ENCODE assay signal across 8 cellular contexts in genomic region chr5:177497011-177497296, GRCh38. TPM values are rescaled to one million over a fixed set of nuclear protein-coding genes. Genes with fewer than 3 reads are reported as not detected.
DNase-seq lines count a peak whose midpoint lies in the region; ATAC-seq and TF ChIP-seq lines count a peak whose summit lies in the region.

No MANE protein-coding gene starts in this region.

- no peaks in the 10 kb centered on the region for H3K9me2 ChIP-seq in GM23248 (ENCODE audit: insufficient read depth)

- intact Hi-C loops in activated B cell treated with CpG ODN at 0.5 μM for 24 hours (cut with micrococcal nuclease) = loop anchor here (1.0 to 2.0 kb wide), 8 partner anchors 11 to 186 kb away; partner anchors contain the start of genes DDX41, FAM193B, GRK6 and MXD3
- intact Hi-C loops in spleen (cut with DNase I; ENCODE audit: low total_unique reads) = no loop called here

- H2AFZ ChIP-seq in GM23248 = no peak overlapping the region

- H3K4me1 Mint-ChIP-seq in activated B cell treated with CpG ODN at 0.5 μM for 24 hours = peaks cover 74% of the 10 kb centered on the region

- no peaks in the 10 kb centered on the region for H4K20me1 ChIP-seq in GM23248 (ENCODE audit: insufficient read depth)

- H3K9ac ChIP-seq in GM23248 = peak overlapping the region; percentile 87

- DNase-seq in GM23248 = no peak
- DNase-seq in activated B cell treated with CpG ODN at 0.5 μM for 24 hours = no peak
- DNase-seq in iPS DF 6.9 (ENCODE audit: low read depth, low spot score) = no peak
- DNase-seq in spleen = no peak
- no peak for DNase-seq in NCI-H1092 (lab: John Stamatoyannopoulos, UW)
- no peak for DNase-seq in activated T-cell treated with anti-CD3 and anti-CD28 coated beads, Interleukin-2, amount 50 U/mL, for 48 hours

- H3K27me3 Mint-ChIP-seq in activated B cell treated with CpG ODN at 0.5 μM for 24 hours = peaks cover 2% of the 10 kb centered on the region

- H3K36me3 ChIP-seq in GM23248 (ENCODE audit: low read depth) (0 out of 2 replicates have a peak, but pooled peaks cover 8% of the 10 kb centered on the region), iPS DF 6.9 (ENCODE audit: control insufficient read depth, insufficient read depth, low read length) (peaks cover 2% of the 10 kb centered on the region; the same call in 1 of the 2 replicates), spleen (peaks cover 0 to 17% (median 7%) of the 10 kb centered on the region in 6 donors)

- in situ Hi-C loops in GM23248 (cut with MboI) = no loop called here

- no peaks in the 10 kb centered on the region for H3K9me3 ChIP-seq in GM23248 (ENCODE audit: low read depth)
- H3K9me3 ChIP-seq in iPS DF 6.9 (ENCODE audit: control insufficient read depth, insufficient read depth, low read length) = no peaks in the 10 kb centered on the region
- H3K9me3 ChIP-seq in spleen = no peaks in the 10 kb centered on the region

- ATAC-seq in activated B cell treated with CpG ODN at 0.5 μM for 24 hours (ENCODE audit: low read depth) (no peak), HG03135 (IDR thresholded peaks at IDR 0.05; ENCODE audit: unreplicated experiment) (no peak), GM18517 (IDR thresholded peaks at IDR 0.05; ENCODE audit: unreplicated experiment) (no peak)

- H3K27me3 ChIP-seq in GM23248 (replicated peaks; ENCODE audit: insufficient read depth) (no peaks in the 10 kb centered on the region), iPS DF 6.9 (ENCODE audit: control insufficient read depth, insufficient read depth, low read length) (no peaks in the 10 kb centered on the region; the same call in 1 of the 2 replicates), spleen (replicated peaks in 1 of 7) (peaks cover 0 to 13% (median 0%) of the 10 kb centered on the region in 7 donors)

- H3K4me3 ChIP-seq in GM23248 (peak overlapping the region; percentile 86), iPS DF 6.9 (ENCODE audit: low read length) (peak overlapping the region; percentile 53; the same call in 1 of the 2 replicates), spleen (peak overlapping the region; percentile 56 to 94 (median 72))

- POLR2A ChIA-PET in activated B cell treated with CpG ODN at 0.5 μM for 24 hours (lab: Charles Lee) = interaction anchor here (0.5 to 7.7 kb wide), 9 partner anchors 12 to 950 kb away, joined by 3 to 96 read pairs (median 4); partner anchors contain the start of genes DOK3 and LMAN2

- peaks cover 26% of the 10 kb centered on the region for H3F3A ChIP-seq in GM23248 (ENCODE audit: insufficient read depth)

- H3K27ac Mint-ChIP-seq in activated B cell treated with CpG ODN at 0.5 μM for 24 hours = no peak overlapping the region

- TF ChIP-seq CTCF in activated B cell treated with CpG ODN at 0.5 μM for 24 hours (IDR thresholded peaks at IDR 0.05) (no peak), spleen (IDR thresholded peaks at IDR 0.05 in 8 of 11, conservative IDR thresholded peaks at IDR 0.05 in 3 of 11) (no peak)

- H3K9me3 Mint-ChIP-seq in activated B cell treated with CpG ODN at 0.5 μM for 24 hours = no peaks in the 10 kb centered on the region

- TF ChIP-seq POLR2A in spleen (IDR thresholded peaks at IDR 0.05) = no peak

- peak overlapping the region; percentile 44 for H3K4me3 Mint-ChIP-seq in activated B cell treated with CpG ODN at 0.5 μM for 24 hours

- H3K36me3 Mint-ChIP-seq in activated B cell treated with CpG ODN at 0.5 μM for 24 hours (ENCODE audit: low read depth) = no peaks in the 10 kb centered on the region

- peaks cover 32% of the 10 kb centered on the region for H3K79me2 ChIP-seq in GM23248 (ENCODE audit: insufficient read depth)

- CTCF ChIA-PET in activated B cell treated with CpG ODN at 0.5 μM for 24 hours (lab: Charles Lee) = interaction anchor here (0.7 to 1.9 kb wide), 6 partner anchors 12 to 188 kb away, joined by 5 to 11 read pairs (median 8); partner anchors contain the start of gene DOK3

- WGBS in GM23248 (ENCODE audit: low coverage in 1 of 2, low lambda C conversion rate in 2 of 2, missing lambda C conversion rate in 2 of 2), 2 experiments = 1% methylated on average over 6 of the region's 11 CpGs; no CpG with 5 or more reads in 1 of the 2 experiments
- WGBS in iPS DF 6.9 (ENCODE audit: insufficient coverage, insufficient read length) = no CpG with 5 or more reads among the region's 11 CpGs
- WGBS in spleen, 5 donors = 0 to 2% (median 0%) methylated on average over 3 to 11 of the region's 11 CpGs

- peaks cover 23% of the 10 kb centered on the region for H3K4me1 ChIP-seq in GM23248 (ENCODE audit: insufficient read depth)
- H3K4me1 ChIP-seq in iPS DF 6.9 (ENCODE audit: control insufficient read depth, insufficient read depth, low read length) = peaks cover 15% of the 10 kb centered on the region
- H3K4me1 ChIP-seq in spleen = peaks cover 51 to 98% (median 77%) of the 10 kb centered on the region in 6 donors

- H3K27ac ChIP-seq in GM23248 (peak overlapping the region; percentile 79), iPS DF 6.9 (ENCODE audit: low read length) (no peak overlapping the region), spleen (peak overlapping the region; percentile 53 to 93 (median 90))

- peak overlapping the region; percentile 39 for H3K4me2 ChIP-seq in GM23248 (ENCODE audit: unreplicated experiment)

RNA-seq across cellular contexts. Expression of gene PDLIM7, which starts 0.5 kb away (rescaled TPM):
- total RNA-seq in GM23248 (2014; rRNA removed; shearing (Covaris generic)) = 320 and 357 TPM in 2 replicates
- polyA plus RNA-seq in GM23248 (2016; fragmentation: Nextera tagmentation; extraction: Ambion mirVana) (551 and 556 TPM in 2 replicates), spleen (100 to 1,000 TPM in 1 of 3 donors, 10 to 100 TPM in 2; 42.5 to 125 (median 59.2) TPM)
- total RNA-seq in activated B cell treated with CpG ODN at 0.5 μM for 24 hours (17.0 and 17.7 TPM in 2 replicates), spleen (100 to 1,000 TPM in 3 of 7 donors, 10 to 100 TPM in 4; 44.8 to 220 (median 86.4) TPM)

RNA-seq across cellular contexts. Expression of gene DOK3, which starts 12.7 kb away (rescaled TPM):
- 0.25 and 0.97 TPM in 2 replicates for total RNA-seq in GM23248 (2014; rRNA removed; shearing (Covaris generic))
- polyA plus RNA-seq in GM23248 (2016; fragmentation: Nextera tagmentation; extraction: Ambion mirVana) (0.76 and 0.80 TPM in 2 replicates), spleen (100 to 1,000 TPM in 1 of 3 donors, 10 to 100 TPM in 2; 69.9 to 144 (median 98.4) TPM)
- total RNA-seq in activated B cell treated with CpG ODN at 0.5 μM for 24 hours (82.5 and 88.5 TPM in 2 replicates), spleen (100 to 1,000 TPM; 111 to 231 (median 149) TPM)

RNA-seq across cellular contexts. Expression of gene DDX41, which starts 19.8 kb away (rescaled TPM):
- 78.5 and 117 TPM in 2 replicates for total RNA-seq in GM23248 (2014; rRNA removed; shearing (Covaris generic))
- 63.0 and 67.9 TPM in 2 replicates for polyA plus RNA-seq in GM23248 (2016; fragmentation: Nextera tagmentation; extraction: Ambion mirVana)
- 128 and 144 TPM in 2 replicates for total RNA-seq in activated B cell treated with CpG ODN at 0.5 μM for 24 hours
- 100 to 1,000 TPM in 2 of 7 donors, 10 to 100 TPM in 5; 68.9 to 126 (median 91.8) TPM for total RNA-seq in spleen
- polyA plus RNA-seq in spleen = 10 to 100 TPM; 68.9 to 99.4 (median 92.9) TPM

RNA-seq across cellular contexts. Expression of gene DBN1, which starts 23.5 kb away (rescaled TPM):
- total RNA-seq in GM23248 (2014; rRNA removed; shearing (Covaris generic)) = 224 and 257 TPM in 2 replicates
- polyA plus RNA-seq in GM23248 (2016; fragmentation: Nextera tagmentation; extraction: Ambion mirVana) (160 and 163 TPM in 2 replicates), spleen (10 to 100 TPM in 1 of 3 donors, 1 to 10 TPM in 2; 6.8 to 16.3 (median 7.6) TPM)
- total RNA-seq in activated B cell treated with CpG ODN at 0.5 μM for 24 hours (2.0 and 3.9 TPM in 2 replicates), spleen (10 to 100 TPM; 13.0 to 26.5 (median 17.6) TPM)

RNA-seq across cellular contexts. Expression of gene PRR7, which starts 50.3 kb away (rescaled TPM):
- 23.9 and 24.8 TPM in 2 replicates for total RNA-seq in GM23248 (2014; rRNA removed; shearing (Covaris generic))
- polyA plus RNA-seq in GM23248 (2016; fragmentation: Nextera tagmentation; extraction: Ambion mirVana) (10.5 and 11.1 TPM in 2 replicates), spleen (1 to 10 TPM; 1.7 to 5.7 (median 3.9) TPM)
- total RNA-seq in activated B cell treated with CpG ODN at 0.5 μM for 24 hours (2.4 and 3.2 TPM in 2 replicates), spleen (1 to 10 TPM in 6 of 7 donors, not detected in 1; 2.6 to 5.3 (median 4.7) TPM)

Comparison
In these comparisons a context has a peak if more than half of its experiments do, and no peak if none do; other contexts are left out.
1. RNA of gene DOK3, which starts 12.7 kb away (total RNA-seq): 111 to 231 TPM in spleen and 82.5 to 88.5 TPM in activated B cell treated with CpG ODN at 0.5 μM for 24 hours; 0.25 to 0.97 TPM in GM23248; every median in the first group is over 10 times any median in the second.
2. Peak in every context shown above with its lines, with median percentiles within 50 percentile points of each other: H3K4me3 ChIP-seq.